Comparison of ENCODE assay signal across 8 cellular contexts in genomic region chr4:17447056-17447455, GRCh38.
"Had no signal": no experiment of that assay in that cellular context is flagged by ENCODE, and none has a peak within 500 bp of the region (broad histone marks: within the 10 kb centered on the region; RNA-seq: fewer than 3 reads in every experiment).

No MANE protein-coding gene starts in this region.

- H3K27me3 ChIP-seq: cardiac muscle cell, colonic mucosa, upper lobe of left lung had no signal

- H3K4me3 Mint-ChIP-seq: nephron progenitor cell; T-helper 1 cell treated with Interleukin-12 subunit alpha and Interleukin-12 subunit beta and Interleukin-4 antibody, amounts not matched to agents 30 μg/mL and 1 μg/mL, for 36 hours had no signal

- H3K4me1 ChIP-seq: colonic mucosa had no signal

- H3K4me3 ChIP-seq: cardiac muscle cell, colonic mucosa, upper lobe of left lung had no signal

- H3K36me3 Mint-ChIP-seq: activated naive CD4-positive, alpha-beta T cell treated with anti-CD3 and anti-CD28 coated beads, Interleukin-2, amount 50 U/mL, for 72 hours had no signal

- H3K27ac ChIP-seq: cardiac muscle cell, colonic mucosa, upper lobe of left lung had no signal

- H3K9me3 ChIP-seq: colonic mucosa, upper lobe of left lung had no signal

- H3K9me3 Mint-ChIP-seq: T-helper 1 cell treated with Interleukin-12 subunit alpha and Interleukin-12 subunit beta and Interleukin-4 antibody, amounts not matched to agents 30 μg/mL and 1 μg/mL, for 36 hours had no signal

- H3K27ac Mint-ChIP-seq: activated naive CD4-positive, alpha-beta T cell treated with anti-CD3 and anti-CD28 coated beads, Interleukin-2, amount 50 U/mL, for 72 hours; nephron progenitor cell; T-helper 1 cell treated with Interleukin-12 subunit alpha and Interleukin-12 subunit beta and Interleukin-4 antibody, amounts not matched to agents 30 μg/mL and 1 μg/mL, for 36 hours had no signal

- DNase-seq: activated T-cell treated with anti-CD3 and anti-CD28 coated beads, Interleukin-2, amount 50 U/mL, for 1 hour; kidney; upper lobe of left lung had no signal

- H3K36me3 ChIP-seq: cardiac muscle cell, colonic mucosa, upper lobe of left lung had no signal
